In genomic region chr3:99911433-99911832, GRCh38 we compare ENCODE assay signal across 21 cellular contexts.
DNase-seq lines count a peak whose midpoint lies in the region; ATAC-seq and TF ChIP-seq lines count a peak whose summit lies in the region.
"Had no signal": no experiment of that assay in that cellular context is flagged by ENCODE, and none has a peak within 500 bp of the region (broad histone marks: within the 10 kb centered on the region; RNA-seq: fewer than 3 reads in every experiment).

No MANE protein-coding gene starts in this region.

- WGBS in stomach, 5 donors = 59 to 72% (median 66%) methylated on average over 3 of the region's 3 CpGs

- TF ChIP-seq EP300 in stomach (IDR thresholded peaks at IDR 0.05) = no peak

- CTCF ChIA-PET in Caco-2 (lab: Charles Lee) (no interaction called here), WTC11 (lab: Charles Lee) (interaction anchor here (1.3 kb wide), 1 partner anchor 343 kb away, joined by 3 read pairs; no protein-coding TSS in a partner anchor), RWPE1 (lab: Yijun Ruan, JAX) (no interaction called here)
- CTCF ChIA-PET in activated naive CD4-positive, alpha-beta T cell treated with anti-CD3 and anti-CD28 coated beads for 36 hours (lab: Charles Lee) = no interaction called here

- in situ Hi-C loops in brain microvascular endothelial cell (cut with HindIII; ENCODE audit: low pct_ligation_motif_present, low sequenced_read_pairs) = no loop called here

- H3K4me3 ChIP-seq in Caco-2 (ENCODE audit: low read depth, low read length) = no peak overlapping the region
- no peak overlapping the region for H3K4me3 ChIP-seq in stomach
- H3K4me3 ChIP-seq in brain microvascular endothelial cell (ENCODE audit: low read depth, low read length) = no peak overlapping the region
- H3K4me3 ChIP-seq: gastroesophageal sphincter, right atrium auricular region had no signal

- H3K9me3 ChIP-seq in Caco-2 (no peaks in the 10 kb centered on the region), stomach (no peaks in the 10 kb centered on the region)
- H3K9me3 ChIP-seq: gastroesophageal sphincter, right atrium auricular region had no signal

- no peak for TF ChIP-seq POLR2A in stomach (IDR thresholded peaks at IDR 0.05)

- POLR2A ChIA-PET in Caco-2 (lab: Charles Lee) (no interaction called here), WTC11 (lab: Charles Lee) (no interaction called here), RWPE1 (lab: Yijun Ruan, JAX; ENCODE audit: low non-redundant PET) (no interaction called here)

- H3K4me1 ChIP-seq in Caco-2 (peaks cover 34% of the 10 kb centered on the region), stomach (peaks cover 0 to 9% (median 3%) of the 10 kb centered on the region in 4 donors)
- H3K4me1 ChIP-seq: right atrium auricular region had no signal

- DNase-seq in Caco-2 = no peak
- DNase-seq in NCI-H128 (lab: John Stamatoyannopoulos, UW; ENCODE audit: unreplicated experiment) = peak; percentile 49
- DNase-seq in WTC11 (ENCODE audit: low spot score) = no peak
- no peak for DNase-seq in nephron progenitor cell
- no peak for DNase-seq in activated naive CD4-positive, alpha-beta T cell treated with anti-CD3 and anti-CD28 coated beads for 36 hours
- no peak for DNase-seq in stomach
- no peak for DNase-seq in RWPE1 (ENCODE audit: low spot score)
- DNase-seq in brain microvascular endothelial cell = no peak
- DNase-seq: activated CD4-positive, alpha-beta T cell treated with anti-CD3 and anti-CD28 coated beads, Interleukin-2, amount 10 ng/mL, durations not matched to agents 7 days and 5 days; activated CD8-positive, alpha-beta memory T cell treated with anti-CD3 and anti-CD28 coated beads, Interleukin-2, amount 50 U/mL, for 48 hours; activated gamma-delta T cell treated with Interleukin-2 at 50 U/mL for 16 hours; CD4-positive, alpha-beta memory T cell; effector CD4-positive, alpha-beta T cell; HFFc6; NCI-H1048; stimulated activated CD4-positive, alpha-beta T cell treated with anti-CD3 and anti-CD28 coated beads, Interleukin-15, amount 100 ng/mL, for 24 hours had no signal

- H3K27me3 Mint-ChIP-seq in Caco-2 (ENCODE audit: insufficient read depth, unreplicated experiment) = no peaks in the 10 kb centered on the region
- no peaks in the 10 kb centered on the region; the same call in 1 of the 2 replicates for H3K27me3 Mint-ChIP-seq in WTC11 (ENCODE audit: low read depth)
- H3K27me3 Mint-ChIP-seq in nephron progenitor cell (ENCODE audit: low read depth, poor library complexity) = no peaks in the 10 kb centered on the region
- no peaks in the 10 kb centered on the region for H3K27me3 Mint-ChIP-seq in activated naive CD4-positive, alpha-beta T cell treated with anti-CD3 and anti-CD28 coated beads for 36 hours (ENCODE audit: low read depth)
- H3K27me3 Mint-ChIP-seq: activated CD4-positive, alpha-beta T cell treated with anti-CD3 and anti-CD28 coated beads, Interleukin-2, amount 10 ng/mL, durations not matched to agents 7 days and 5 days; CD4-positive, alpha-beta memory T cell had no signal

- intact Hi-C loops in Caco-2 (cut with micrococcal nuclease; ENCODE audit: unreplicated experiment) = no loop called here
- intact Hi-C loops in activated naive CD4-positive, alpha-beta T cell treated with anti-CD3 and anti-CD28 coated beads for 36 hours (cut with micrococcal nuclease) = no loop called here
- intact Hi-C loops in stomach (cut with DNase I; ENCODE audit: low total_unique reads) = no loop called here

- H3K4me1 Mint-ChIP-seq in Caco-2 (ENCODE audit: low read depth, unreplicated experiment) (peaks cover 29% of the 10 kb centered on the region), WTC11 (peaks cover 42% of the 10 kb centered on the region), nephron progenitor cell (peaks cover 48% of the 10 kb centered on the region)
- H3K4me1 Mint-ChIP-seq in activated naive CD4-positive, alpha-beta T cell treated with anti-CD3 and anti-CD28 coated beads for 36 hours (ENCODE audit: low read depth) = no peaks in the 10 kb centered on the region
- H3K4me1 Mint-ChIP-seq: activated CD4-positive, alpha-beta T cell treated with anti-CD3 and anti-CD28 coated beads, Interleukin-2, amount 10 ng/mL, durations not matched to agents 7 days and 5 days; CD4-positive, alpha-beta memory T cell; neural crest cell; stimulated activated effector memory CD8-positive, alpha-beta T cell treated with anti-CD3 and anti-CD28 coated beads, Interleukin-12 subunit alpha, Interleukin-12 subunit beta, amount 100 ng/mL, for 72 hours had no signal

- H3K36me3 Mint-ChIP-seq in Caco-2 (ENCODE audit: insufficient read depth, unreplicated experiment) (peaks cover 5% of the 10 kb centered on the region), WTC11 (no peaks in the 10 kb centered on the region), nephron progenitor cell (ENCODE audit: low read depth) (peaks cover 12% of the 10 kb centered on the region)
- peaks cover 7% of the 10 kb centered on the region for H3K36me3 Mint-ChIP-seq in activated naive CD4-positive, alpha-beta T cell treated with anti-CD3 and anti-CD28 coated beads for 36 hours (ENCODE audit: low read depth)
- H3K36me3 Mint-ChIP-seq: stimulated activated effector memory CD8-positive, alpha-beta T cell treated with anti-CD3 and anti-CD28 coated beads, Interleukin-12 subunit alpha, Interleukin-12 subunit beta, amount 100 ng/mL, for 72 hours had no signal

- H3K27ac ChIP-seq in stomach (no peak overlapping the region), RWPE1 (no peak overlapping the region), brain microvascular endothelial cell (no peak overlapping the region)

- TF ChIP-seq CTCF in Caco-2 (IDR thresholded peaks at IDR 0.05; ENCODE audit: insufficient read depth in 1 of 2, low read depth in 1 of 2, low read length in 1 of 2, severe bottlenecking in 1 of 2, unreplicated experiment in 1 of 2) = no peak
- no peak for TF ChIP-seq CTCF in WTC11 (IDR thresholded peaks at IDR 0.05)
- no peak for TF ChIP-seq CTCF in nephron progenitor cell (IDR thresholded peaks at IDR 0.05)
- TF ChIP-seq CTCF in stomach (IDR thresholded peaks at IDR 0.05) = no peak
- TF ChIP-seq CTCF in RWPE1 (conservative IDR thresholded peaks at IDR 0.05; ENCODE audit: low read depth) = no peak
- TF ChIP-seq CTCF in brain microvascular endothelial cell (IDR thresholded peaks at IDR 0.05; ENCODE audit: low read depth, low read length, missing control alignments) = no peak

- peak; percentile 51; the same call in 1 of the 2 replicates for ATAC-seq in WTC11
- ATAC-seq: gastroesophageal sphincter; left lobe of liver; stimulated activated effector memory CD8-positive, alpha-beta T cell treated with anti-CD3 and anti-CD28 coated beads, Interleukin-12 subunit alpha, Interleukin-12 subunit beta, amount 100 ng/mL, for 72 hours had no signal

- H3K36me3 ChIP-seq in Caco-2 (ENCODE audit: control insufficient read depth, insufficient read depth, low read length) = no peaks in the 10 kb centered on the region
- no peaks in the 10 kb centered on the region for H3K36me3 ChIP-seq in stomach
- H3K36me3 ChIP-seq in brain microvascular endothelial cell (replicated peaks) = no peaks in the 10 kb centered on the region
- H3K36me3 ChIP-seq: gastroesophageal sphincter, right atrium auricular region had no signal

- peak overlapping the region; percentile 28 for H3K27ac Mint-ChIP-seq in Caco-2 (ENCODE audit: unreplicated experiment)
- no peak overlapping the region for H3K27ac Mint-ChIP-seq in WTC11
- peak overlapping the region; percentile 95 for H3K27ac Mint-ChIP-seq in nephron progenitor cell
- no peak overlapping the region for H3K27ac Mint-ChIP-seq in activated naive CD4-positive, alpha-beta T cell treated with anti-CD3 and anti-CD28 coated beads for 36 hours
- H3K27ac Mint-ChIP-seq: activated CD4-positive, alpha-beta T cell treated with anti-CD3 and anti-CD28 coated beads, Interleukin-2, amount 10 ng/mL, durations not matched to agents 7 days and 5 days; HFFc6; stimulated activated effector memory CD8-positive, alpha-beta T cell treated with anti-CD3 and anti-CD28 coated beads, Interleukin-12 subunit alpha, Interleukin-12 subunit beta, amount 100 ng/mL, for 72 hours had no signal

- H3K27me3 ChIP-seq in Caco-2 (replicated peaks; ENCODE audit: control insufficient read depth, insufficient read depth, low read length) (no peaks in the 10 kb centered on the region), stomach (no peaks in the 10 kb centered on the region), brain microvascular endothelial cell (replicated peaks) (no peaks in the 10 kb centered on the region)
- H3K27me3 ChIP-seq: gastroesophageal sphincter, right atrium auricular region had no signal

- H3K9me3 Mint-ChIP-seq in Caco-2 (ENCODE audit: unreplicated experiment) (no peaks in the 10 kb centered on the region), WTC11 (no peaks in the 10 kb centered on the region), nephron progenitor cell (no peaks in the 10 kb centered on the region)
- no peaks in the 10 kb centered on the region for H3K9me3 Mint-ChIP-seq in activated naive CD4-positive, alpha-beta T cell treated with anti-CD3 and anti-CD28 coated beads for 36 hours
- H3K9me3 Mint-ChIP-seq: activated CD4-positive, alpha-beta T cell treated with anti-CD3 and anti-CD28 coated beads, Interleukin-2, amount 10 ng/mL, durations not matched to agents 7 days and 5 days; CD4-positive, alpha-beta memory T cell; HFFc6; neural crest cell; stimulated activated effector memory CD8-positive, alpha-beta T cell treated with anti-CD3 and anti-CD28 coated beads, Interleukin-12 subunit alpha, Interleukin-12 subunit beta, amount 100 ng/mL, for 72 hours had no signal

- no TSS peak for BruUV-seq in Caco-2 (replicated peaks; lab: Mats Ljungman, UMichigan)

- H3K4me3 Mint-ChIP-seq in Caco-2 (ENCODE audit: unreplicated experiment) (no peak overlapping the region), WTC11 (no peak overlapping the region), nephron progenitor cell (no peak overlapping the region)
- H3K4me3 Mint-ChIP-seq in activated naive CD4-positive, alpha-beta T cell treated with anti-CD3 and anti-CD28 coated beads for 36 hours = no peak overlapping the region
- H3K4me3 Mint-ChIP-seq: activated CD4-positive, alpha-beta T cell treated with anti-CD3 and anti-CD28 coated beads, Interleukin-2, amount 10 ng/mL, durations not matched to agents 7 days and 5 days; CD4-positive, alpha-beta memory T cell; HFFc6; neural crest cell; stimulated activated effector memory CD8-positive, alpha-beta T cell treated with anti-CD3 and anti-CD28 coated beads, Interleukin-12 subunit alpha, Interleukin-12 subunit beta, amount 100 ng/mL, for 72 hours had no signal

TF ChIP-seq in WTC11, 78 proteins besides CTCF, POLR2A, EP300 and RAD21 (continues in another document):
- no peak for TF ChIP-seq ATF3 (CRISPR knock-in tag; conservative IDR thresholded peaks at IDR 0.05)

Comparison
In these comparisons a context has a peak if more than half of its experiments do, and no peak if none do; other contexts are left out.
1. H3K27ac Mint-ChIP-seq: peak in Caco-2 (single experiment) and nephron progenitor cell (single experiment); none in WTC11 (single experiment) and activated naive CD4-positive, alpha-beta T cell treated with anti-CD3 and anti-CD28 coated beads for 36 hours (single experiment).